In genomic region chr7:21912305-21912704, GRCh38 we compare ENCODE assay signal across 21 cellular contexts. TPM values are rescaled to one million over a fixed set of nuclear protein-coding genes. Genes with fewer than 3 reads are reported as not detected.
A peak's percentile ranks its signal among the peaks of the same experiment; 100 is the strongest.
DNase-seq lines count a peak whose midpoint lies in the region; ATAC-seq and TF ChIP-seq lines count a peak whose summit lies in the region.
"Had no signal": no experiment of that assay in that cellular context is flagged by ENCODE, and none has a peak within 500 bp of the region (broad histone marks: within the 10 kb centered on the region; RNA-seq: fewer than 3 reads in every experiment).

No MANE protein-coding gene starts in this region.

- no peaks in the 10 kb centered on the region for H3K4me1 Mint-ChIP-seq in immature natural killer cell
- H3K4me1 Mint-ChIP-seq: activated CD4-positive, alpha-beta T cell treated with anti-CD3 and anti-CD28 coated beads, Interleukin-2, amount 10 ng/mL, durations not matched to agents 24 days and 14 days; CD4-positive, CD25-positive, alpha-beta regulatory T cell had no signal

- no peak overlapping the region for H3K4me3 Mint-ChIP-seq in immature natural killer cell
- H3K4me3 Mint-ChIP-seq: activated CD4-positive, alpha-beta T cell treated with anti-CD3 and anti-CD28 coated beads, Interleukin-2, amount 10 ng/mL, durations not matched to agents 24 days and 14 days; activated T-cell treated with anti-CD3 and anti-CD28 coated beads, Interleukin-2, amount 50 U/mL, for 24 hours; CD4-positive, CD25-positive, alpha-beta regulatory T cell; T-helper 2 cell treated with Interferon-gamma antibody and Interleukin-4, amounts not matched to agents 5 μg/mL and 100 μg/mL, for 36 hours had no signal

- H3K4me1 ChIP-seq in PC-3 (ENCODE audit: insufficient read depth, low read length) (peaks cover 15% of the 10 kb centered on the region; the same call in 1 of the 2 replicates), ovary (ENCODE audit: insufficient read depth) (peaks cover 4% of the 10 kb centered on the region)
- H3K4me1 ChIP-seq: adrenal gland had no signal

- no peak for TF ChIP-seq POLR2A in ovary (IDR thresholded peaks at IDR 0.05)

- H3K27ac ChIP-seq in PC-3 (ENCODE audit: low read length) (peak overlapping the region; percentile 57; the same call in 1 of the 2 replicates), ovary (no peak overlapping the region)
- H3K27ac ChIP-seq: adrenal gland, thoracic aorta had no signal

- intact Hi-C loops in PC-3 (cut with micrococcal nuclease), result no loop called here
- intact Hi-C loops in ovary (cut with DNase I), result no loop called here

- H3K27me3 Mint-ChIP-seq in immature natural killer cell (ENCODE audit: low read depth in 3 of 3), result peaks cover 0 to 2% (median 0%) of the 10 kb centered on the region in 3 donors
- H3K27me3 Mint-ChIP-seq: activated CD4-positive, alpha-beta T cell treated with anti-CD3 and anti-CD28 coated beads, Interleukin-2, amount 10 ng/mL, durations not matched to agents 24 days and 14 days; activated T-cell treated with anti-CD3 and anti-CD28 coated beads, Interleukin-2, amount 50 U/mL, for 24 hours; CD4-positive, CD25-positive, alpha-beta regulatory T cell had no signal

- H3F3A ChIP-seq in PC-3 (ENCODE audit: low read length, unreplicated experiment), result no peaks in the 10 kb centered on the region

- TF ChIP-seq CTCF in BJ (IDR thresholded peaks at IDR 0.05; ENCODE audit: insufficient read depth, low read depth, low read length) (no peak), PC-3 (conservative IDR thresholded peaks at IDR 0.05; ENCODE audit: low read depth, low read length) (no peak), ovary (IDR thresholded peaks at IDR 0.05) (no peak)

- H3K9ac ChIP-seq in PC-3 (ENCODE audit: low read length), result no peak overlapping the region

- BruUV-seq in PC-3 (replicated peaks; lab: Mats Ljungman, UMichigan), result no TSS peak

- no peaks in the 10 kb centered on the region for H4K20me1 ChIP-seq in PC-3 (ENCODE audit: low read length)

- peaks cover 2% of the 10 kb centered on the region; the same call in 1 of the 2 replicates for H3K36me3 ChIP-seq in BJ (ENCODE audit: control insufficient read depth, insufficient read depth, low read length)
- peaks cover 34% of the 10 kb centered on the region for H3K36me3 ChIP-seq in PC-3 (ENCODE audit: low read depth, low read length)
- no peaks in the 10 kb centered on the region for H3K36me3 ChIP-seq in ovary
- H3K36me3 ChIP-seq: adrenal gland, thoracic aorta had no signal

- no peak overlapping the region for H3K4me2 ChIP-seq in PC-3 (ENCODE audit: low read length)

- POLR2A ChIA-PET in BJ (lab: Charles Lee), result interaction anchor here (0.7 kb wide), 1 partner anchor 1194 kb away, joined by 3 read pairs; no protein-coding TSS in a partner anchor
- POLR2A ChIA-PET in PC-3 (lab: Charles Lee; ENCODE audit: unreplicated experiment), result no interaction called here

- CTCF ChIA-PET in BJ (lab: Yijun Ruan, JAX), result interaction anchor here (0.8 to 2.0 kb wide), 2 partner anchors 13 kb away, joined by 3 to 6 read pairs; no protein-coding TSS in a partner anchor
- CTCF ChIA-PET in PC-3 (lab: Charles Lee), result interaction anchor here (0.7 kb wide), 1 partner anchor 199 kb away, joined by 3 read pairs; no protein-coding TSS in a partner anchor

- H2AFZ ChIP-seq in PC-3 (ENCODE audit: low read length), result no peak overlapping the region

- H3K4me3 ChIP-seq in BJ (ENCODE audit: low read depth, low read length) (no peak overlapping the region), PC-3 (ENCODE audit: low read length) (no peak overlapping the region), ovary (no peak overlapping the region)
- H3K4me3 ChIP-seq: adrenal gland, thoracic aorta had no signal

- peaks cover 0 to 2% (median 0%) of the 10 kb centered on the region in 6 donors for H3K9me3 Mint-ChIP-seq in immature natural killer cell
- H3K9me3 Mint-ChIP-seq: activated CD4-positive, alpha-beta T cell treated with anti-CD3 and anti-CD28 coated beads, Interleukin-2, amount 10 ng/mL, durations not matched to agents 24 days and 14 days; activated T-cell treated with anti-CD3 and anti-CD28 coated beads, Interleukin-2, amount 50 U/mL, for 24 hours; CD4-positive, CD25-positive, alpha-beta regulatory T cell; T-helper 2 cell treated with Interferon-gamma antibody and Interleukin-4, amounts not matched to agents 5 μg/mL and 100 μg/mL, for 36 hours had no signal

- H3K27me3 ChIP-seq in BJ (ENCODE audit: control insufficient read depth, insufficient read depth, low read length) (no peaks in the 10 kb centered on the region), PC-3 (ENCODE audit: low read length) (no peaks in the 10 kb centered on the region), ovary (no peaks in the 10 kb centered on the region)
- H3K27me3 ChIP-seq: adrenal gland had no signal

- WGBS in ovary, 3 donors, result 29 to 36% (median 34%) methylated on average over 7 of the region's 7 CpGs

- H3K79me2 ChIP-seq in PC-3 (ENCODE audit: low read length), result no peaks in the 10 kb centered on the region

- no peaks in the 10 kb centered on the region for H3K9me2 ChIP-seq in PC-3 (replicated peaks; ENCODE audit: low read length)

- H3K36me3 Mint-ChIP-seq in immature natural killer cell, result peaks cover 0 to 14% (median 0%) of the 10 kb centered on the region in 3 donors

- DNase-seq in BJ (ENCODE audit: low read depth) (peak; percentile 71), PC-3 (no peak), fibroblast of the conjunctiva (ENCODE audit: low read depth) (peak; percentile 77), ovary (peak in 4 of 5 donors; percentile 35 to 59 (median 48)), GDM1 (lab: John Stamatoyannopoulos, UW) (no peak), immature natural killer cell (no peak), HUDEP-2 (lab: John Stamatoyannopoulos, UW; ENCODE audit: unreplicated experiment in 76 of 76) (no peak)
- DNase-seq: activated CD4-positive, alpha-beta T cell treated with anti-CD3 and anti-CD28 coated beads, Interleukin-2, amount 10 ng/mL, durations not matched to agents 24 days and 14 days; activated T-cell treated with anti-CD3 and anti-CD28 coated beads, Interleukin-2, amount 50 U/mL, for 24 hours; adrenal gland; CD4-positive, CD25-positive, alpha-beta regulatory T cell; dermis blood vessel endothelial cell; mesendoderm; NCI-H1930; NCI-H774; occipital lobe; SHP77 had no signal

- H3K27ac Mint-ChIP-seq in immature natural killer cell, result no peak overlapping the region
- H3K27ac Mint-ChIP-seq: activated T-cell treated with anti-CD3 and anti-CD28 coated beads, Interleukin-2, amount 50 U/mL, for 24 hours; CD4-positive, CD25-positive, alpha-beta regulatory T cell; T-helper 2 cell treated with Interferon-gamma antibody and Interleukin-4, amounts not matched to agents 5 μg/mL and 100 μg/mL, for 36 hours had no signal

- no peak for TF ChIP-seq EP300 in ovary (IDR thresholded peaks at IDR 0.05)

- H3K9me3 ChIP-seq in PC-3 (ENCODE audit: low read length) (no peaks in the 10 kb centered on the region), ovary (no peaks in the 10 kb centered on the region)
- H3K9me3 ChIP-seq: adrenal gland, thoracic aorta had no signal

- peak; percentile 16; the same call in 1 of the 2 replicates for ATAC-seq in PC-3
- no peak for ATAC-seq in HG02885 (IDR thresholded peaks at IDR 0.05; ENCODE audit: poor library complexity, unreplicated experiment)
- ATAC-seq: esophagus mucosa had no signal

RNA-seq across cellular contexts. Expression of gene CDCA7L, which starts 33.4 kb away (rescaled TPM):
- polyA plus RNA-seq in BJ (2011; rRNA removed), result 34.0 and 41.4 TPM in 2 replicates
- 43.2 and 66.0 TPM in 2 replicates for polyA minus RNA-seq in BJ (2011; rRNA and poly(A)+ RNA removed)
- total RNA-seq in PC-3 (2014; rRNA removed), result 59.9 and 78.4 TPM in 2 replicates
- 10 to 100 TPM; 16.8 to 29.2 (median 26.8) TPM for total RNA-seq in ovary
- polyA plus RNA-seq in ovary, result 10 to 100 TPM; 24.5 to 35.1 TPM
- 1 to 10 TPM; 4.3 to 6.3 (median 4.6) TPM for polyA plus RNA-seq in immature natural killer cell

Comparison
In these comparisons a context has a peak if more than half of its experiments do, and no peak if none do; other contexts are left out.
1. DNase-seq: peak in BJ (single experiment), fibroblast of the conjunctiva (single experiment) and ovary (4 of 5); none in PC-3 (single experiment), GDM1 (single experiment), immature natural killer cell (0 of 3) and HUDEP-2 (0 of 76).